Comparison of ENCODE assay signal across 1 cellular context in genomic region chr16:14497245-14498082, GRCh38.
TF ChIP-seq lines count a peak whose summit lies in the region.

No MANE protein-coding gene starts in this region.

TF ChIP-seq in HepG2, 621 proteins besides CTCF, POLR2A, EP300 and RAD21 (continued from another document and continues in another):
- no peak for TF ChIP-seq PREB (CRISPR knock-in tag; IDR thresholded peaks at IDR 0.05)
- TF ChIP-seq TRIM24 (CRISPR knock-in tag; IDR thresholded peaks at IDR 0.05) = no peak
- TF ChIP-seq CHD2 (IDR thresholded peaks at IDR 0.05; ENCODE audit: low read depth, low read length) = no peak
- peak; percentile 55; the same call in 1 of the 2 replicates for TF ChIP-seq KDM1A (CRISPR knock-in tag; IDR thresholded peaks at IDR 0.05)
- TF ChIP-seq ZNF605 (CRISPR knock-in tag; IDR thresholded peaks at IDR 0.05) = no peak; the same call in 1 of the 2 replicates
- no peak for TF ChIP-seq ZKSCAN1 (IDR thresholded peaks at IDR 0.05; ENCODE audit: low read length)
- TF ChIP-seq ZNF326 (CRISPR knock-in tag; IDR thresholded peaks at IDR 0.05; ENCODE audit: borderline replicate concordance) = no peak
- TF ChIP-seq GATA4 (IDR thresholded peaks at IDR 0.05; ENCODE audit: borderline replicate concordance, low read depth) = peak; percentile 54; the same call in 1 of the 2 replicates
- no peak for TF ChIP-seq ATRX (CRISPR knock-in tag; IDR thresholded peaks at IDR 0.05; ENCODE audit: borderline replicate concordance)
- TF ChIP-seq TOPORS (CRISPR knock-in tag; IDR thresholded peaks at IDR 0.05) = no peak
- TF ChIP-seq, protein P1, sequence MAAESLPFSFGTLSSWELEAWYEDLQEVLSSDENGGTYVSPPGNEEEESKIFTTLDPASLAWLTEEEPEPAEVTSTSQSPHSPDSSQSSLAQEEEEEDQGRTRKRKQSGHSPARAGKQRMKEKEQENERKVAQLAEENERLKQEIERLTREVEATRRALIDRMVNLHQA (CRISPR knock-in tag; IDR thresholded peaks at IDR 0.05) = no peak
- TF ChIP-seq ZNF792 (CRISPR knock-in tag; IDR thresholded peaks at IDR 0.05) = peak; percentile 78
- TF ChIP-seq ZNF530 (CRISPR knock-in tag; IDR thresholded peaks at IDR 0.05; ENCODE audit: low read depth) = no peak
- TF ChIP-seq HOXA7 (CRISPR knock-in tag; IDR thresholded peaks at IDR 0.05) = no peak
- TF ChIP-seq TGIF2 (CRISPR knock-in tag; IDR thresholded peaks at IDR 0.05) = no peak
- TF ChIP-seq GATAD2A (CRISPR knock-in tag; IDR thresholded peaks at IDR 0.05) = peak; percentile 65
- no peak for TF ChIP-seq EHMT2 (IDR thresholded peaks at IDR 0.05; ENCODE audit: borderline replicate concordance, low read depth, low read length)
- TF ChIP-seq ZNF282 (IDR thresholded peaks at IDR 0.05; ENCODE audit: partially characterized antibody) = no peak
- TF ChIP-seq PRDM10 (CRISPR knock-in tag; IDR thresholded peaks at IDR 0.05; ENCODE audit: low read depth) = no peak
- TF ChIP-seq TFDP2 (CRISPR knock-in tag; IDR thresholded peaks at IDR 0.05) = 0 out of 2 replicates have a peak, but pooled peaks have one; percentile 12
- TF ChIP-seq, protein P2, sequence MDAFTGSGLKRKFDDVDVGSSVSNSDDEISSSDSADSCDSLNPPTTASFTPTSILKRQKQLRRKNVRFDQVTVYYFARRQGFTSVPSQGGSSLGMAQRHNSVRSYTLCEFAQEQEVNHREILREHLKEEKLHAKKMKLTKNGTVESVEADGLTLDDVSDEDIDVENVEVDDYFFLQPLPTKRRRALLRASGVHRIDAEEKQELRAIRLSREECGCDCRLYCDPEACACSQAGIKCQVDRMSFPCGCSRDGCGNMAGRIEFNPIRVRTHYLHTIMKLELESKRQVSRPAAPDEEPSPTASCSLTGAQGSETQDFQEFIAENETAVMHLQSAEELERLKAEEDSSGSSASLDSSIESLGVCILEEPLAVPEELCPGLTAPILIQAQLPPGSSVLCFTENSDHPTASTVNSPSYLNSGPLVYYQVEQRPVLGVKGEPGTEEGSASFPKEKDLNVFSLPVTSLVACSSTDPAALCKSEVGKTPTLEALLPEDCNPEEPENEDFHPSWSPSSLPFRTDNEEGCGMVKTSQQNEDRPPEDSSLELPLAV (CRISPR knock-in tag; conservative IDR thresholded peaks at IDR 0.05; ENCODE audit: low read depth) = no peak
- no peak for TF ChIP-seq ZNF7 (CRISPR knock-in tag; IDR thresholded peaks at IDR 0.05)
- 0 out of 2 replicates have a peak, but pooled peaks have one; percentile 62 for TF ChIP-seq NCOA1 (CRISPR knock-in tag; IDR thresholded peaks at IDR 0.05)
- no peak for TF ChIP-seq HNRNPL (IDR thresholded peaks at IDR 0.05; ENCODE audit: low read depth, low read length)
- TF ChIP-seq, protein P3, sequence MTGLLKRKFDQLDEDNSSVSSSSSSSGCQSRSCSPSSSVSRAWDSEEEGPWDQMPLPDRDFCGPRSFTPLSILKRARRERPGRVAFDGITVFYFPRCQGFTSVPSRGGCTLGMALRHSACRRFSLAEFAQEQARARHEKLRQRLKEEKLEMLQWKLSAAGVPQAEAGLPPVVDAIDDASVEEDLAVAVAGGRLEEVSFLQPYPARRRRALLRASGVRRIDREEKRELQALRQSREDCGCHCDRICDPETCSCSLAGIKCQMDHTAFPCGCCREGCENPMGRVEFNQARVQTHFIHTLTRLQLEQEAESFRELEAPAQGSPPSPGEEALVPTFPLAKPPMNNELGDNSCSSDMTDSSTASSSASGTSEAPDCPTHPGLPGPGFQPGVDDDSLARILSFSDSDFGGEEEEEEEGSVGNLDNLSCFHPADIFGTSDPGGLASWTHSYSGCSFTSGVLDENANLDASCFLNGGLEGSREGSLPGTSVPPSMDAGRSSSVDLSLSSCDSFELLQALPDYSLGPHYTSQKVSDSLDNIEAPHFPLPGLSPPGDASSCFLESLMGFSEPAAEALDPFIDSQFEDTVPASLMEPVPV (CRISPR knock-in tag; IDR thresholded peaks at IDR 0.05) = no peak
- TF ChIP-seq ZNF512B (CRISPR knock-in tag; IDR thresholded peaks at IDR 0.05; ENCODE audit: borderline replicate concordance) = no peak
- TF ChIP-seq, protein P4, sequence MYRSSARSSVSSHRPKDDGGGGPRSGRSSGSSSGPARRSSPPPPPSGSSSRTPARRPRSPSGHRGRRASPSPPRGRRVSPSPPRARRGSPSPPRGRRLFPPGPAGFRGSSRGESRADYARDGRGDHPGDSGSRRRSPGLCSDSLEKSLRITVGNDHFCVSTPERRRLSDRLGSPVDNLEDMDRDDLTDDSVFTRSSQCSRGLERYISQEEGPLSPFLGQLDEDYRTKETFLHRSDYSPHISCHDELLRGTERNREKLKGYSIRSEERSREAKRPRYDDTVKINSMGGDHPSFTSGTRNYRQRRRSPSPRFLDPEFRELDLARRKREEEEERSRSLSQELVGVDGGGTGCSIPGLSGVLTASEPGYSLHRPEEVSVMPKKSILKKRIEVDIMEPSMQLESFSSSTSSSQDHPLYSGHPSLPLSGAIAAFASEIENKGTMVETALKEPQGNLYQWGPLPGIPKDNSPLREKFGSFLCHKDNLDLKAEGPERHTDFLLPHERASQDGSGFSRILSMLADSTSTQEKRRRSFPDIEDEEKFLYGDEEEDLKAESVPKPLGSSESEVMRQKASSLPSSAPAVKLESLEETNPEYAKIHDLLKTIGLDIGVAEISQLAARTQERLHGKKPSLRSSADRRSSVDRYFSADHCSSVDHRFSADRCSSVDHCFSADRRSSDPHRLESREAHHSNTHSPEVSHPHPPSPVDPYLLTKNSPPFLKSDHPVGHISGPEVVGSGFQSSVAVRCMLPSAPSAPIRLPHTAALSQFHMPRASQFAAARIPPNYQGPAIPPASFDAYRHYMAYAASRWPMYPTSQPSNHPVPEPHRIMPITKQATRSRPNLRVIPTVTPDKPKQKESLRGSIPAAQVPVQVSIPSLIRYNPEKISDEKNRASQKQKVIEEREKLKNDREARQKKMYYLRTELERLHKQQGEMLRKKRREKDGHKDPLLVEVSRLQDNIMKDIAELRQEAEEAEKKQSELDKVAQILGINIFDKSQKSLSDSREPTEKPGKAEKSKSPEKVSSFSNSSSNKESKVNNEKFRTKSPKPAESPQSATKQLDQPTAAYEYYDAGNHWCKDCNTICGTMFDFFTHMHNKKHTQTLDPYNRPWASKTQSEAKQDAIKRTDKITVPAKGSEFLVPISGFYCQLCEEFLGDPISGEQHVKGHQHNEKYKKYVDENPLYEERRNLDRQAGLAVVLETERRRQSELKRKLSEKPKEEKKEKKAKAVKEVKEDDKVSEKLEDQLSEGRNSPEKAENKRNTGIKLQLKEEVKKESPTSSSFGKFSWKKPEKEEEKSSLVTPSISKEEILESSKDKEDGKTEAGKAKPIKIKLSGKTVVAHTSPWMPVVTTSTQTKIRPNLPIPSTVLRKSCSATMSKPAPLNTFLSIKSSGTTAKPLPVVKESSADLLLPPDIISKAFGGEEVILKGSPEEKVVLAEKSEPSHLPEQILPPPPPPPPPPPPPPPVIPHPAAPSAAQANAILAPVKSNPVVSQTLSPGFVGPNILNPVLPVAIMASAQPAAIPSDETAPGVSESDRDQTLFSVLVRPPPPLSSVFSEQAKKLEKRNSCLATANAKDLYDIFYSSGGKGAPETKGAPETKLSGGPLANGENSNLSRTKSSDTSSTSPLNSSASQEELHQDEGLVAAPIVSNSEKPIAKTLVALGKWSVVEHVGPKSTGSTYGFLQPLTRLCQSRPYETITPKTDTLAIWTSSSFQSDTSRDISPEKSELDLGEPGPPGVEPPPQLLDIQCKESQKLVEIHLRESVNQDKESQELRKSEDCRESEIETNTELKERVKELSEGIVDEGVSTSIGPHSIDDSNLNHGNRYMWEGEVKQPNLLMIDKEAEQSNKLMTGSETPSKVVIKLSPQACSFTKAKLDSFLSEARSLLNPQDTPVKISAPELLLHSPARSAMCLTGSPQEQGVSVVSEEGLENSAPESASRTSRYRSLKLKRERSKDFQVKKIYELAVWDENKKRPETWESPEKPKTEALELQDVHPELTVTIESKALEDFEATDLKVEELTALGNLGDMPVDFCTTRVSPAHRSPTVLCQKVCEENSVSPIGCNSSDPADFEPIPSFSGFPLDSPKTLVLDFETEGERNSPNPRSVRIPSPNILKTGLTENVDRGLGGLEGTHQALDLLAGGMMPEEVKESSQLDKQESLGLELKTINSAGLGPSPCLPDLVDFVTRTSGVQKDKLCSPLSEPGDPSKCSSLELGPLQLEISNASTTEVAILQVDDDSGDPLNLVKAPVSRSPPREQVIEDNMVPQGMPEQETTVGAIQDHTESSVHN (CRISPR knock-in tag; IDR thresholded peaks at IDR 0.05) = 0 out of 2 replicates have a peak, but pooled peaks have one; percentile 36
- TF ChIP-seq, protein P5, sequence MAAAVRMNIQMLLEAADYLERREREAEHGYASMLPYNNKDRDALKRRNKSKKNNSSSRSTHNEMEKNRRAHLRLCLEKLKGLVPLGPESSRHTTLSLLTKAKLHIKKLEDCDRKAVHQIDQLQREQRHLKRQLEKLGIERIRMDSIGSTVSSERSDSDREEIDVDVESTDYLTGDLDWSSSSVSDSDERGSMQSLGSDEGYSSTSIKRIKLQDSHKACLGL (CRISPR knock-in tag; IDR thresholded peaks at IDR 0.05) = no peak
- no peak for TF ChIP-seq ZC3H4 (CRISPR knock-in tag; IDR thresholded peaks at IDR 0.05; ENCODE audit: borderline replicate concordance)
- TF ChIP-seq RCOR2 (CRISPR knock-in tag; IDR thresholded peaks at IDR 0.05) = peak; percentile 84
- no peak for TF ChIP-seq RAD51 (IDR thresholded peaks at IDR 0.05; ENCODE audit: borderline replicate concordance)
- TF ChIP-seq SOX6 (IDR thresholded peaks at IDR 0.05) = no peak
- no peak; the same call in 1 of the 2 replicates for TF ChIP-seq SOX6 (CRISPR knock-in tag; IDR thresholded peaks at IDR 0.05)
- no peak for TF ChIP-seq HIC2 (CRISPR knock-in tag; IDR thresholded peaks at IDR 0.05; ENCODE audit: low read depth)
- TF ChIP-seq ZNF570 (CRISPR knock-in tag; IDR thresholded peaks at IDR 0.05; ENCODE audit: borderline replicate concordance) = no peak
